Comparison of ENCODE assay signal across 17 cellular contexts in genomic region chr2:28352104-28352503, GRCh38. TPM values are rescaled to one million over a fixed set of nuclear protein-coding genes. Genes with fewer than 3 reads are reported as not detected.
A peak's percentile ranks its signal among the peaks of the same experiment; 100 is the strongest.
DNase-seq lines count a peak whose midpoint lies in the region; ATAC-seq and TF ChIP-seq lines count a peak whose summit lies in the region.
"Had no signal": no experiment of that assay in that cellular context is flagged by ENCODE, and none has a peak within 500 bp of the region (broad histone marks: within the 10 kb centered on the region; RNA-seq: fewer than 3 reads in every experiment).

No MANE protein-coding gene starts in this region.

- no peak for TF ChIP-seq CTCF in GM20000 (IDR thresholded peaks at IDR 0.05; ENCODE audit: extremely low read depth, missing control alignments)

- H4K8ac ChIP-seq in neuronal stem cell (ENCODE audit: low read depth, low read length): no peak overlapping the region

- no peak overlapping the region for H2BK12ac ChIP-seq in neuronal stem cell (ENCODE audit: low read length)

- H3K9me3 Mint-ChIP-seq in stimulated activated naive CD8-positive, alpha-beta T cell treated with anti-CD3 and anti-CD28 coated beads, Interleukin-15, Interleukin-2, amounts not matched to agents 100 ng/mL and 50 ng/mL, for 24 hours: no peaks in the 10 kb centered on the region
- no peaks in the 10 kb centered on the region for H3K9me3 Mint-ChIP-seq in stimulated activated naive CD8-positive, alpha-beta T cell treated with anti-CD3 and anti-CD28 coated beads, Interleukin-15, amount 100 ng/mL, for 72 hours
- H3K9me3 Mint-ChIP-seq: CD8-positive, alpha-beta T cell; effector memory CD8-positive, alpha-beta T cell; naive B cell had no signal

- no peak overlapping the region for H2AK5ac ChIP-seq in neuronal stem cell (ENCODE audit: low read depth, low read length)

- no peaks in the 10 kb centered on the region for H3K79me1 ChIP-seq in neuronal stem cell (ENCODE audit: low read depth, low read length)

- no peak overlapping the region for H4K91ac ChIP-seq in neuronal stem cell (ENCODE audit: low read depth, low read length, poor library complexity)

- no peak overlapping the region for H3K9ac ChIP-seq in neuronal stem cell (ENCODE audit: low read depth, low read length, poor library complexity)

- H3K36me3 Mint-ChIP-seq in stimulated activated naive CD8-positive, alpha-beta T cell treated with anti-CD3 and anti-CD28 coated beads, Interleukin-15, Interleukin-2, amounts not matched to agents 100 ng/mL and 50 ng/mL, for 24 hours (ENCODE audit: low read depth): no peaks in the 10 kb centered on the region
- H3K36me3 Mint-ChIP-seq: CD8-positive, alpha-beta T cell had no signal

- H2AFZ ChIP-seq in neuronal stem cell (ENCODE audit: low read length): peak overlapping the region; percentile 60

- no peak overlapping the region for H3K4me2 ChIP-seq in neuronal stem cell (ENCODE audit: insufficient read depth, low read length, poor library complexity, severe bottlenecking)

- no peak overlapping the region for H3K4ac ChIP-seq in neuronal stem cell (ENCODE audit: low read length)

- no peaks in the 10 kb centered on the region for H3K27me3 ChIP-seq in neuronal stem cell (ENCODE audit: control insufficient read depth in 3 of 3, insufficient read depth in 3 of 3, low read depth in 1 of 3, low read length in 3 of 3)

- H3K4me3 ChIP-seq in neuronal stem cell (ENCODE audit: low read length in 2 of 2): no peak overlapping the region
- H3K4me3 ChIP-seq: prostate gland had no signal

- H3K23ac ChIP-seq in neuronal stem cell (ENCODE audit: low read depth, low read length, poor library complexity): no peak overlapping the region

- DNase-seq in stimulated activated naive CD8-positive, alpha-beta T cell treated with anti-CD3 and anti-CD28 coated beads, Interleukin-15, amount 100 ng/mL, for 72 hours: no peak
- peak; percentile 35 for DNase-seq in epidermal melanocyte (ENCODE audit: insufficient read length, low spot score)
- no peak for DNase-seq in neuronal stem cell (ENCODE audit: low spot score)
- no peak for DNase-seq in GM20000 (ENCODE audit: low spot score)
- no peak for DNase-seq in activated CD4-positive, alpha-beta T cell treated with anti-CD3 and anti-CD28 coated beads, Interleukin-2, amount 50 U/mL, for 4 hours
- DNase-seq in NCI-H1105 (lab: John Stamatoyannopoulos, UW): no peak
- DNase-seq: CD8-positive, alpha-beta T cell; cerebellar nuclear complex; DMS79; effector memory CD8-positive, alpha-beta T cell; Karpas-422; naive B cell; NCI-H1105 treated with DMSO at 0.1 percent for 48 hours; NCI-H69 had no signal

- peak overlapping the region; percentile 74 for H3K27ac Mint-ChIP-seq in stimulated activated naive CD8-positive, alpha-beta T cell treated with anti-CD3 and anti-CD28 coated beads, Interleukin-15, Interleukin-2, amounts not matched to agents 100 ng/mL and 50 ng/mL, for 24 hours
- no peak overlapping the region for H3K27ac Mint-ChIP-seq in stimulated activated naive CD8-positive, alpha-beta T cell treated with anti-CD3 and anti-CD28 coated beads, Interleukin-15, amount 100 ng/mL, for 72 hours
- H3K27ac Mint-ChIP-seq: CD8-positive, alpha-beta T cell; naive B cell had no signal

- no peaks in the 10 kb centered on the region for H3K9me3 ChIP-seq in neuronal stem cell (replicated peaks in 1 of 2; ENCODE audit: control insufficient read depth in 2 of 2, insufficient read depth in 1 of 2, low read depth in 1 of 2, low read length in 2 of 2)
- H3K9me3 ChIP-seq: prostate gland had no signal

- no peak overlapping the region for H3K18ac ChIP-seq in neuronal stem cell (ENCODE audit: low read length)

- H3K14ac ChIP-seq in neuronal stem cell (ENCODE audit: low read length): no peak overlapping the region

- no peak overlapping the region for H3K4me3 Mint-ChIP-seq in stimulated activated naive CD8-positive, alpha-beta T cell treated with anti-CD3 and anti-CD28 coated beads, Interleukin-15, Interleukin-2, amounts not matched to agents 100 ng/mL and 50 ng/mL, for 24 hours
- no peak overlapping the region for H3K4me3 Mint-ChIP-seq in stimulated activated naive CD8-positive, alpha-beta T cell treated with anti-CD3 and anti-CD28 coated beads, Interleukin-15, amount 100 ng/mL, for 72 hours
- H3K4me3 Mint-ChIP-seq: CD8-positive, alpha-beta T cell; effector memory CD8-positive, alpha-beta T cell had no signal

- peak overlapping the region; percentile 91 for H2BK15ac ChIP-seq in neuronal stem cell (ENCODE audit: low read length)

- peaks cover 7 to 12% of the 10 kb centered on the region in 2 donors for H3K4me1 ChIP-seq in neuronal stem cell (ENCODE audit: control insufficient read depth in 2 of 2, insufficient read depth in 1 of 2, low read depth in 1 of 2, low read length in 2 of 2)

- H3K36me3 ChIP-seq in neuronal stem cell (replicated peaks in 1 of 2; ENCODE audit: control insufficient read depth in 2 of 2, insufficient read depth in 2 of 2, low read length in 2 of 2): no peaks in the 10 kb centered on the region
- H3K36me3 ChIP-seq: prostate gland had no signal

- peaks cover 52% of the 10 kb centered on the region for H3K4me1 Mint-ChIP-seq in stimulated activated naive CD8-positive, alpha-beta T cell treated with anti-CD3 and anti-CD28 coated beads, Interleukin-15, Interleukin-2, amounts not matched to agents 100 ng/mL and 50 ng/mL, for 24 hours (ENCODE audit: low read depth)
- peaks cover 69% of the 10 kb centered on the region for H3K4me1 Mint-ChIP-seq in stimulated activated naive CD8-positive, alpha-beta T cell treated with anti-CD3 and anti-CD28 coated beads, Interleukin-15, amount 100 ng/mL, for 72 hours
- H3K4me1 Mint-ChIP-seq: naive B cell had no signal

- no peak overlapping the region for H2BK5ac ChIP-seq in neuronal stem cell (ENCODE audit: low read length)

- H3K27me3 Mint-ChIP-seq in stimulated activated naive CD8-positive, alpha-beta T cell treated with anti-CD3 and anti-CD28 coated beads, Interleukin-15, Interleukin-2, amounts not matched to agents 100 ng/mL and 50 ng/mL, for 24 hours: no peaks in the 10 kb centered on the region
- H3K27me3 Mint-ChIP-seq in stimulated activated naive CD8-positive, alpha-beta T cell treated with anti-CD3 and anti-CD28 coated beads, Interleukin-15, amount 100 ng/mL, for 72 hours: no peaks in the 10 kb centered on the region
- H3K27me3 Mint-ChIP-seq: effector memory CD8-positive, alpha-beta T cell had no signal

- no CpG with 5 or more reads among the region's 5 CpGs for WGBS in neuronal stem cell (ENCODE audit: extremely low coverage in 2 of 2, insufficient read length in 2 of 2, insufficient replicate concordance in 1 of 2), 2 donors

- ATAC-seq in stimulated activated naive CD8-positive, alpha-beta T cell treated with anti-CD3 and anti-CD28 coated beads, Interleukin-15, amount 100 ng/mL, for 72 hours: no peak
- ATAC-seq in GM18520 (IDR thresholded peaks at IDR 0.05; ENCODE audit: unreplicated experiment): no peak
- ATAC-seq: CD8-positive, alpha-beta T cell; effector memory CD8-positive, alpha-beta T cell had no signal

- no peak overlapping the region for H3K27ac ChIP-seq in neuronal stem cell (replicated peaks; ENCODE audit: low read length)
- H3K27ac ChIP-seq: prostate gland had no signal

- no peak overlapping the region for H2BK120ac ChIP-seq in neuronal stem cell (ENCODE audit: low read depth, low read length)

RNA-seq across cellular contexts. Expression of gene FOSL2, which starts 40.6 kb away (rescaled TPM):
- polyA plus RNA-seq in neuronal stem cell (2013, experiment 1 of 2): 6.6 TPM
- 6.6 TPM for polyA plus RNA-seq in neuronal stem cell (2013, experiment 2 of 2)
